ENCODE assay signal across 1 cellular context in genomic region chr3:123752228-123752627, GRCh38.
TF ChIP-seq lines count a peak whose summit lies in the region.

No MANE protein-coding gene starts in this region.

TF ChIP-seq in IMR-90, 13 proteins besides CTCF, POLR2A, EP300 and RAD21:
- no peak for TF ChIP-seq MAFK (IDR thresholded peaks at IDR 0.05; ENCODE audit: low read depth, low read length)
- TF ChIP-seq RCOR1 (IDR thresholded peaks at IDR 0.05; ENCODE audit: insufficient replicate concordance, low read length) = no peak
- no peak for TF ChIP-seq FOS (IDR thresholded peaks at IDR 0.05; ENCODE audit: low read depth, low read length)
- TF ChIP-seq, protein P1, sequence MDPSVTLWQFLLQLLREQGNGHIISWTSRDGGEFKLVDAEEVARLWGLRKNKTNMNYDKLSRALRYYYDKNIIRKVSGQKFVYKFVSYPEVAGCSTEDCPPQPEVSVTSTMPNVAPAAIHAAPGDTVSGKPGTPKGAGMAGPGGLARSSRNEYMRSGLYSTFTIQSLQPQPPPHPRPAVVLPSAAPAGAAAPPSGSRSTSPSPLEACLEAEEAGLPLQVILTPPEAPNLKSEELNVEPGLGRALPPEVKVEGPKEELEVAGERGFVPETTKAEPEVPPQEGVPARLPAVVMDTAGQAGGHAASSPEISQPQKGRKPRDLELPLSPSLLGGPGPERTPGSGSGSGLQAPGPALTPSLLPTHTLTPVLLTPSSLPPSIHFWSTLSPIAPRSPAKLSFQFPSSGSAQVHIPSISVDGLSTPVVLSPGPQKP (IDR thresholded peaks at IDR 0.05; ENCODE audit: borderline replicate concordance, low read depth, low read length) = no peak
- no peak for TF ChIP-seq USF2 (IDR thresholded peaks at IDR 0.05; ENCODE audit: low read depth, low read length)
- no peak for TF ChIP-seq RFX5 (IDR thresholded peaks at IDR 0.05; ENCODE audit: low read depth, low read length)
- TF ChIP-seq NFE2L2 (IDR thresholded peaks at IDR 0.05; ENCODE audit: low read depth, low read length) = no peak
- no peak for TF ChIP-seq CEBPB (IDR thresholded peaks at IDR 0.05; ENCODE audit: low read depth, low read length)
- no peak for TF ChIP-seq MAZ (IDR thresholded peaks at IDR 0.05; ENCODE audit: borderline replicate concordance, low read depth, low read length)
- no peak for TF ChIP-seq MXI1 (IDR thresholded peaks at IDR 0.05; ENCODE audit: borderline replicate concordance, low read depth, low read length)
